In genomic region chr22:43852605-43853327, GRCh38 we compare ENCODE assay signal across 28 cellular contexts. TPM values are rescaled to one million over a fixed set of nuclear protein-coding genes. Genes with fewer than 3 reads are reported as not detected.
DNase-seq lines count a peak whose midpoint lies in the region; ATAC-seq and TF ChIP-seq lines count a peak whose summit lies in the region.
"Had no signal": no experiment of that assay in that cellular context is flagged by ENCODE, and none has a peak within 500 bp of the region (broad histone marks: within the 10 kb centered on the region; RNA-seq: fewer than 3 reads in every experiment).

No MANE protein-coding gene starts in this region.

- no peak for TF ChIP-seq CTCF in glutamatergic neuron (IDR thresholded peaks at IDR 0.05; ENCODE audit: partially characterized antibody, unreplicated experiment)

- H3K4me1 ChIP-seq in effector memory CD4-positive, alpha-beta T cell (ENCODE audit: control insufficient read depth, insufficient read depth, low read length, poor library complexity, severe bottlenecking) = no peaks in the 10 kb centered on the region
- H3K4me1 ChIP-seq: SJCRH30, stomach, tibial artery had no signal

- ATAC-seq in sciatic nerve (peak; percentile 49), GM21447 (IDR thresholded peaks at IDR 0.05; ENCODE audit: unreplicated experiment) (no peak)
- ATAC-seq in activated T-helper 17 cell treated with anti-CD3 and anti-CD28 coated beads, Interleukin-2, amount 50 U/mL, for 72 hours (replicated peaks) = no peak
- ATAC-seq: activated CD8-positive, alpha-beta T cell treated with anti-CD3 and anti-CD28 coated beads, Interleukin-2, amount 10 ng/mL, durations not matched to agents 7 days and 5 days; CD8-positive, alpha-beta T cell; left colon; Panc1 had no signal

- intact Hi-C loops in sciatic nerve (cut with DNase I) = no loop called here

- peaks cover 10% of the 10 kb centered on the region for H3K9me3 Mint-ChIP-seq in glutamatergic neuron (ENCODE audit: unreplicated experiment)
- H3K9me3 Mint-ChIP-seq in activated T-helper 17 cell treated with anti-CD3 and anti-CD28 coated beads, Interleukin-2, amount 50 U/mL, for 72 hours = peaks cover 4% of the 10 kb centered on the region

- H3K36me3 Mint-ChIP-seq in glutamatergic neuron (ENCODE audit: unreplicated experiment) = peaks cover 9% of the 10 kb centered on the region
- no peaks in the 10 kb centered on the region for H3K36me3 Mint-ChIP-seq in activated T-helper 17 cell treated with anti-CD3 and anti-CD28 coated beads, Interleukin-2, amount 50 U/mL, for 72 hours (ENCODE audit: low read depth)
- H3K36me3 Mint-ChIP-seq: CD8-positive, alpha-beta T cell had no signal

- peak overlapping the region; percentile 49 for H3K27ac Mint-ChIP-seq in glutamatergic neuron (ENCODE audit: unreplicated experiment)
- H3K27ac Mint-ChIP-seq in activated T-helper 17 cell treated with anti-CD3 and anti-CD28 coated beads, Interleukin-2, amount 50 U/mL, for 72 hours = no peak overlapping the region
- H3K27ac Mint-ChIP-seq: activated CD8-positive, alpha-beta T cell treated with anti-CD3 and anti-CD28 coated beads, Interleukin-2, amount 10 ng/mL, durations not matched to agents 7 days and 5 days; CD8-positive, alpha-beta T cell; GM23338; memory B cell had no signal

- H3K4me3 Mint-ChIP-seq in glutamatergic neuron (ENCODE audit: unreplicated experiment) = peak overlapping the region; percentile 3
- H3K4me3 Mint-ChIP-seq in activated T-helper 17 cell treated with anti-CD3 and anti-CD28 coated beads, Interleukin-2, amount 50 U/mL, for 72 hours = no peak overlapping the region
- H3K4me3 Mint-ChIP-seq: activated CD8-positive, alpha-beta T cell treated with anti-CD3 and anti-CD28 coated beads, Interleukin-2, amount 10 ng/mL, durations not matched to agents 7 days and 5 days; CD8-positive, alpha-beta T cell; GM23338; memory B cell had no signal

- H3K36me3 ChIP-seq in effector memory CD4-positive, alpha-beta T cell (ENCODE audit: control insufficient read depth, insufficient read depth, low read length) = no peaks in the 10 kb centered on the region
- H3K36me3 ChIP-seq: cardiac muscle cell, heart right ventricle, SJCRH30, stomach, tibial artery had no signal

- peak; percentile 36 for DNase-seq in GF-D8 (lab: John Stamatoyannopoulos, UW)
- peak; percentile 42 for DNase-seq in RPMI8226
- no peak for DNase-seq in glutamatergic neuron
- peak; percentile 45 for DNase-seq in sciatic nerve (ENCODE audit: low spot score)
- DNase-seq in inferior parietal cortex (ENCODE audit: extremely low spot score) = no peak
- no peak for DNase-seq in effector memory CD4-positive, alpha-beta T cell
- DNase-seq: activated CD4-positive, alpha-beta T cell treated with anti-CD3 and anti-CD28 coated beads for 1 hour; activated CD8-positive, alpha-beta T cell treated with anti-CD3 and anti-CD28 coated beads, Interleukin-2, amount 10 ng/mL, durations not matched to agents 7 days and 5 days; activated naive CD4-positive, alpha-beta T cell; anterior cingulate cortex; CD8-positive, alpha-beta T cell; DMS 273 treated with DMSO at 0.1 percent for 48 hours; heart right ventricle; NCI-H146; NCI-H524; SJCRH30; stomach; T-helper 1 cell had no signal

- H3K27ac ChIP-seq in effector memory CD4-positive, alpha-beta T cell (ENCODE audit: insufficient read depth, low read length, poor library complexity, severe bottlenecking) = no peak overlapping the region
- H3K27ac ChIP-seq: cardiac muscle cell, heart right ventricle, SJCRH30, stomach, tibial artery had no signal

- peaks cover 2% of the 10 kb centered on the region for H3K27me3 ChIP-seq in effector memory CD4-positive, alpha-beta T cell (replicated peaks; ENCODE audit: control insufficient read depth, insufficient read depth, low read length, poor library complexity, severe bottlenecking)
- H3K27me3 ChIP-seq: cardiac muscle cell had no signal

- H3K9me3 ChIP-seq in effector memory CD4-positive, alpha-beta T cell (ENCODE audit: control insufficient read depth, low read length) = no peaks in the 10 kb centered on the region
- H3K9me3 ChIP-seq: SJCRH30 had no signal

- no peak overlapping the region for H3K4me3 ChIP-seq in effector memory CD4-positive, alpha-beta T cell (ENCODE audit: insufficient read depth, low read depth, low read length, poor library complexity, severe bottlenecking)
- H3K4me3 ChIP-seq: cardiac muscle cell, GM23338, heart right ventricle, SJCRH30, stomach, tibial artery had no signal

- H3K4me1 Mint-ChIP-seq in glutamatergic neuron (ENCODE audit: low read depth, unreplicated experiment) = peaks cover 38% of the 10 kb centered on the region
- no peaks in the 10 kb centered on the region for H3K4me1 Mint-ChIP-seq in activated T-helper 17 cell treated with anti-CD3 and anti-CD28 coated beads, Interleukin-2, amount 50 U/mL, for 72 hours
- H3K4me1 Mint-ChIP-seq: memory B cell had no signal

- H3K27me3 Mint-ChIP-seq in glutamatergic neuron (ENCODE audit: unreplicated experiment) = peaks cover 7% of the 10 kb centered on the region
- peaks cover 42% of the 10 kb centered on the region for H3K27me3 Mint-ChIP-seq in activated T-helper 17 cell treated with anti-CD3 and anti-CD28 coated beads, Interleukin-2, amount 50 U/mL, for 72 hours

RNA-seq across cellular contexts. Expression of gene SULT4A1, which starts 9.5 kb away (rescaled TPM):
- total RNA-seq in glutamatergic neuron (ENCODE audit: unreplicated experiment) = 79.5 TPM
- total RNA-seq in sciatic nerve = 0.27 TPM
- total RNA-seq in activated T-helper 17 cell treated with anti-CD3 and anti-CD28 coated beads, Interleukin-2, amount 50 U/mL, for 72 hours = under 1 TPM in 1 of 2 donors, not detected in 1; 0.11 TPM
- total RNA-seq: activated CD8-positive, alpha-beta T cell treated with anti-CD3 and anti-CD28 coated beads, Interleukin-2, amount 10 ng/mL, durations not matched to agents 7 days and 5 days; CD8-positive, alpha-beta T cell; dermis microvascular lymphatic vessel endothelial cell; osteocyte; SJCRH30 had no signal

RNA-seq across cellular contexts. Expression of gene PNPLA5, which starts 39.0 kb away (rescaled TPM):
- total RNA-seq in glutamatergic neuron (ENCODE audit: unreplicated experiment) (not detected), sciatic nerve (not detected)
- not detected for total RNA-seq in activated T-helper 17 cell treated with anti-CD3 and anti-CD28 coated beads, Interleukin-2, amount 50 U/mL, for 72 hours
- total RNA-seq: activated CD8-positive, alpha-beta T cell treated with anti-CD3 and anti-CD28 coated beads, Interleukin-2, amount 10 ng/mL, durations not matched to agents 7 days and 5 days; cardiac muscle cell; CD8-positive, alpha-beta T cell; dermis microvascular lymphatic vessel endothelial cell; heart right ventricle; left colon; osteocyte; SJCRH30; stomach had no signal

RNA-seq across cellular contexts. Expression of gene EFCAB6, which starts 40.7 kb away (rescaled TPM):
- total RNA-seq in glutamatergic neuron (ENCODE audit: unreplicated experiment) (0.96 TPM), sciatic nerve (4.4 TPM)
- total RNA-seq in activated T-helper 17 cell treated with anti-CD3 and anti-CD28 coated beads, Interleukin-2, amount 50 U/mL, for 72 hours = under 1 TPM in 1 of 2 donors, not detected in 1; 0.09 TPM
- total RNA-seq: SJCRH30 had no signal

Comparison
In these comparisons a context has a peak if more than half of its experiments do, and no peak if none do; other contexts are left out.
1. DNase-seq: peak in GF-D8 (single experiment), RPMI8226 (single experiment) and sciatic nerve (single experiment); none in glutamatergic neuron (single experiment), inferior parietal cortex (single experiment) and effector memory CD4-positive, alpha-beta T cell (0 of 3).
2. RNA of gene SULT4A1, which starts 9.5 kb away (total RNA-seq): 79.5 TPM in glutamatergic neuron (single experiment); 0.27 TPM in sciatic nerve (single experiment) and 0.11 TPM in activated T-helper 17 cell treated with anti-CD3 and anti-CD28 coated beads, Interleukin-2, amount 50 U/mL, for 72 hours; every median in the first group is over 10 times any median in the second.